9 cellular contexts compared by ENCODE assay signal in the genomic region with DNA sequence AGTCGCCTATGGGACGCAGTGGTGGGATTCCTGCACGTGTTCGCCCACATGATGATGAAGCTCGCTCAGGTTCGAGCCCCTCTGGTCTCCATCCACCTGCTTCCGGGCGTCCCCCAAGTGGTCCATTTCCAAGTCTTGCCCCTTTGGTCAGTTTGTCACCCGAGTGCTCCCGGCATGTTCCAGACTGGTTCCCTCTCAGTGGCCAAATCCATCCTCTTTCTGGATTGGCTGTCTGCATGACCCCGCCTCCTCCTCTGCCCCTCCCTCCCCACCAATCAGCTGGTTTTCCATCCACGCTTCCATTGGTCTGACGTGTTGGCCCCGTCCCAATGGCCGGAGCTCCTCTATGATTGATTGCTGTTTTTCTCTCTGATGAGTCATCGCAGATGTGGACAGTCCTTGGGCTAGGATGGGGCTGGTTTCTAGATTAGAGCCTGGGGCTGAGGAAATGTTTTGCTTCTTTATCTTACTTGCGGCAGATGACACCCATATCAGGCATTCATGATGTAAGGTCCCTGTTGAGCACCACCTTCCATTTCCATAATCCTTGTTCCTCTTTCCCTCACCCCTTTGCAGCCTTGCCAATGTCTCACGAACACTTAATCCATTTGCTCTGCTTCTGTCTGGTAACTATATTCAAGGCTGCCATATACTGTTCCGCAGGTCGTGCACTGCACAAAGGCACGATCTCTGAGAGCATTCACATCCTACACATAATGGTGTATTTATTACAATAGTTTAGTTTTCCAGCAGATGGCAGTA.
DNase-seq lines count a peak whose midpoint lies in the region; ATAC-seq and TF ChIP-seq lines count a peak whose summit lies in the region.
"Had no signal": no experiment of that assay in that cellular context is flagged by ENCODE, and none has a peak within 500 bp of the region (broad histone marks: within the 10 kb centered on the region; RNA-seq: fewer than 3 reads in every experiment).

No MANE protein-coding gene starts in this region.

- intact Hi-C loops in IMR-90 (cut with micrococcal nuclease), result loop anchor here (1.0 kb wide), 1 partner anchor 90 kb away; no protein-coding TSS in a partner anchor
- intact Hi-C loops in stomach (cut with DNase I; ENCODE audit: low total_unique reads), result no loop called here

- no peaks in the 10 kb centered on the region for H3K9me3 Mint-ChIP-seq in central memory CD8-positive, alpha-beta T cell

- H3K4ac ChIP-seq in IMR-90 (ENCODE audit: low read depth, low read length), result no peak overlapping the region; the same call in 1 of the 2 replicates

- H3K14ac ChIP-seq in IMR-90 (replicated peaks; ENCODE audit: low read depth, low read length), result no peak overlapping the region

- ATAC-seq in IMR-90 (ENCODE audit: low read depth) (peak; percentile 91), GM21447 (IDR thresholded peaks at IDR 0.05; ENCODE audit: unreplicated experiment) (no peak)
- ATAC-seq in central memory CD8-positive, alpha-beta T cell (replicated peaks; ENCODE audit: extremely low read depth, poor library complexity, severe bottlenecking), result peak; percentile 79

- peaks cover 26% of the 10 kb centered on the region for H3K4me1 Mint-ChIP-seq in central memory CD8-positive, alpha-beta T cell

- 84% methylated on average over 5 of the region's 21 CpGs; no CpG with 5 or more reads in 1 of the 2 experiments for WGBS in IMR-90 (ENCODE audit: extremely low coverage in 2 of 2, insufficient read length in 1 of 2), 2 experiments
- 28 to 53% (median 48%) methylated on average over 19 to 21 of the region's 21 CpGs for WGBS in stomach, 5 donors

- peak; percentile 75 for TF ChIP-seq RAD21 in IMR-90 (IDR thresholded peaks at IDR 0.05; ENCODE audit: low read length)

- CTCF ChIA-PET in IMR-90 (lab: Yijun Ruan, JAX), result interaction anchor here (1.0 to 1.5 kb wide), 2 partner anchors 141 to 386 kb away, joined by 3 to 4 read pairs; a partner anchor contains a TSS

- dilution Hi-C loops in IMR-90 (cut with HindIII; ENCODE audit: low sequenced_read_pairs, unreplicated experiment), result no loop called here

- no peak overlapping the region; the same call in 1 of the 2 replicates for H3K23ac ChIP-seq in IMR-90 (ENCODE audit: low read depth, low read length)

- no peak overlapping the region for H3K27ac Mint-ChIP-seq in central memory CD8-positive, alpha-beta T cell (ENCODE audit: low read depth)

- H2BK120ac ChIP-seq in IMR-90 (ENCODE audit: low read depth, low read length), result no peak overlapping the region

- H3K56ac ChIP-seq in IMR-90 (ENCODE audit: extremely low read depth, insufficient read depth, low read length), result no peak overlapping the region

- H2AFZ ChIP-seq in IMR-90 (replicated peaks; ENCODE audit: low read length, poor library complexity), result peak overlapping the region; percentile 81

- no peak overlapping the region; the same call in 1 of the 2 replicates for H3K18ac ChIP-seq in IMR-90 (ENCODE audit: low read depth, low read length)

- H4K8ac ChIP-seq in IMR-90 (ENCODE audit: low read depth in 2 of 2, low read length in 2 of 2), result peak overlapping the region; percentile 49 to 66; a peak in 3 of 4 replicates

- no TSS peak for BruUV-seq in IMR-90 (replicated peaks; lab: Mats Ljungman, UMichigan)

- H3K9me3 ChIP-seq in IMR-90 (ENCODE audit: control insufficient read depth, insufficient read depth, low read length), result no peaks in the 10 kb centered on the region
- no peaks in the 10 kb centered on the region for H3K9me3 ChIP-seq in stomach

- no peak overlapping the region for H2BK5ac ChIP-seq in IMR-90 (ENCODE audit: low read depth, low read length, poor library complexity, severe bottlenecking)

- POLR2A ChIA-PET in IMR-90 (lab: Charles Lee; ENCODE audit: unreplicated experiment), result no interaction called here

- H3K27ac ChIP-seq in IMR-90 (ENCODE audit: insufficient read depth, low read length), result no peak overlapping the region
- H3K27ac ChIP-seq in layer of hippocampus (ENCODE audit: low read depth, low read length), result peak overlapping the region; percentile 3
- H3K27ac ChIP-seq in stomach, result peak overlapping the region in 1 of 5 donors; percentile 35

- DNase-seq in stimulated activated CD4-positive, alpha-beta T cell treated with anti-CD3 and anti-CD28 coated beads, Interleukin-15, amount 100 ng/mL, for 24 hours, result peak; percentile 54
- DNase-seq in stimulated activated CD4-positive, alpha-beta T cell treated with anti-CD3 and anti-CD28 coated beads, Interleukin-12 subunit alpha, Interleukin-12 subunit beta, amount 100 ng/mL, for 4 hours, result no peak
- peak; percentile 86 for DNase-seq in IMR-90
- peak; percentile 88 for DNase-seq in SK-MEL-5 (ENCODE audit: low read depth, low spot score)
- DNase-seq in central memory CD8-positive, alpha-beta T cell (ENCODE audit: low spot score in 2 of 2), result no peak
- DNase-seq in stomach, result peak; percentile 39

- H3K9me1 ChIP-seq in IMR-90 (ENCODE audit: insufficient read depth, low read length), result no peaks in the 10 kb centered on the region

- H3K27me3 Mint-ChIP-seq in central memory CD8-positive, alpha-beta T cell, result no peaks in the 10 kb centered on the region

- no peaks in the 10 kb centered on the region for H3K36me3 ChIP-seq in IMR-90 (ENCODE audit: control insufficient read depth, insufficient read depth, low read length)
- no peaks in the 10 kb centered on the region for H3K36me3 ChIP-seq in stomach

- no peak overlapping the region for H2BK15ac ChIP-seq in IMR-90 (ENCODE audit: low read depth, low read length)

- H4K20me1 ChIP-seq in IMR-90 (ENCODE audit: insufficient read depth, low read length), result no peaks in the 10 kb centered on the region

- H2BK20ac ChIP-seq in IMR-90 (ENCODE audit: low read depth, low read length), result no peak overlapping the region

- no peak overlapping the region for H3K4me3 Mint-ChIP-seq in central memory CD8-positive, alpha-beta T cell

- in situ Hi-C loops in IMR-90 (cut with MboI; ENCODE audit: low sequenced_read_pairs), result no loop called here
- in situ Hi-C loops in SK-MEL-5 (cut with HindIII; ENCODE audit: low pct_unique_long_range_greater_than_20kb, low sequenced_read_pairs), result no loop called here

- TF ChIP-seq POLR2A in IMR-90 (IDR thresholded peaks at IDR 0.05; ENCODE audit: low read depth, low read length) (no peak), stomach (IDR thresholded peaks at IDR 0.05) (no peak)

- H2AK9ac ChIP-seq in IMR-90 (replicated peaks; ENCODE audit: low read depth, low read length, poor library complexity), result no peak overlapping the region

- H4K91ac ChIP-seq in IMR-90 (ENCODE audit: insufficient read depth, low read depth, low read length), result no peak overlapping the region

- H3K36me3 Mint-ChIP-seq in central memory CD8-positive, alpha-beta T cell (ENCODE audit: insufficient read depth), result peaks cover under 1% of the 10 kb centered on the region

- no peak overlapping the region for H3K9ac ChIP-seq in IMR-90 (ENCODE audit: low read depth, low read length)

- peaks cover 6% of the 10 kb centered on the region for H3K27me3 ChIP-seq in IMR-90 (ENCODE audit: control insufficient read depth, insufficient read depth, low read length)
- no peaks in the 10 kb centered on the region for H3K27me3 ChIP-seq in layer of hippocampus (ENCODE audit: control insufficient read depth, insufficient read depth, low read length)
- H3K27me3 ChIP-seq in stomach, result no peaks in the 10 kb centered on the region

- peak overlapping the region; percentile 31; the same call in 1 of the 2 replicates for H3K4me3 ChIP-seq in IMR-90 (ENCODE audit: insufficient read depth, low read depth, low read length)
- H3K4me3 ChIP-seq in stomach, result peak overlapping the region in 1 of 4 donors; percentile 14
- H3K4me3 ChIP-seq: skin epidermis had no signal

- no peak for TF ChIP-seq EP300 in stomach (IDR thresholded peaks at IDR 0.05)

- H3K4me1 ChIP-seq in IMR-90 (ENCODE audit: control insufficient read depth, insufficient read depth, low read length) (no peaks in the 10 kb centered on the region; the same call in 1 of the 2 replicates), stomach (peaks cover 5 to 21% (median 18%) of the 10 kb centered on the region in 4 donors)

- H2AK5ac ChIP-seq in IMR-90 (ENCODE audit: low read depth, low read length), result no peak overlapping the region

- H3K79me1 ChIP-seq in IMR-90 (ENCODE audit: low read depth in 1 of 2, low read length in 2 of 2), result no peaks in the 10 kb centered on the region

- H3K4me2 ChIP-seq in IMR-90 (ENCODE audit: low read depth, low read length), result peak overlapping the region; percentile 68

- TF ChIP-seq CTCF in IMR-90 (conservative IDR thresholded peaks at IDR 0.05; ENCODE audit: low read depth, low read length) (no peak; the same call in 1 of the 2 replicates), stomach (IDR thresholded peaks at IDR 0.05) (peak in 5 of 7 experiments; percentile 28 to 58 (median 37))

- H4K5ac ChIP-seq in IMR-90 (ENCODE audit: low read depth, low read length), result no peak overlapping the region

TF ChIP-seq in IMR-90, 13 proteins besides CTCF, POLR2A, EP300 and RAD21 (continues in another document):
- TF ChIP-seq CHD1 (IDR thresholded peaks at IDR 0.05; ENCODE audit: low read depth, low read length), result no peak
- TF ChIP-seq BHLHE40 (IDR thresholded peaks at IDR 0.05; ENCODE audit: low read depth, low read length), result no peak; the same call in 1 of the 2 replicates
- no peak for TF ChIP-seq RCOR1 (IDR thresholded peaks at IDR 0.05; ENCODE audit: insufficient replicate concordance, low read length)
- TF ChIP-seq, protein P1, sequence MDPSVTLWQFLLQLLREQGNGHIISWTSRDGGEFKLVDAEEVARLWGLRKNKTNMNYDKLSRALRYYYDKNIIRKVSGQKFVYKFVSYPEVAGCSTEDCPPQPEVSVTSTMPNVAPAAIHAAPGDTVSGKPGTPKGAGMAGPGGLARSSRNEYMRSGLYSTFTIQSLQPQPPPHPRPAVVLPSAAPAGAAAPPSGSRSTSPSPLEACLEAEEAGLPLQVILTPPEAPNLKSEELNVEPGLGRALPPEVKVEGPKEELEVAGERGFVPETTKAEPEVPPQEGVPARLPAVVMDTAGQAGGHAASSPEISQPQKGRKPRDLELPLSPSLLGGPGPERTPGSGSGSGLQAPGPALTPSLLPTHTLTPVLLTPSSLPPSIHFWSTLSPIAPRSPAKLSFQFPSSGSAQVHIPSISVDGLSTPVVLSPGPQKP (IDR thresholded peaks at IDR 0.05; ENCODE audit: borderline replicate concordance, low read depth, low read length), result no peak
- peak; percentile 36; the same call in 1 of the 2 replicates for TF ChIP-seq CEBPB (IDR thresholded peaks at IDR 0.05; ENCODE audit: low read depth, low read length)
- TF ChIP-seq, protein P2, sequence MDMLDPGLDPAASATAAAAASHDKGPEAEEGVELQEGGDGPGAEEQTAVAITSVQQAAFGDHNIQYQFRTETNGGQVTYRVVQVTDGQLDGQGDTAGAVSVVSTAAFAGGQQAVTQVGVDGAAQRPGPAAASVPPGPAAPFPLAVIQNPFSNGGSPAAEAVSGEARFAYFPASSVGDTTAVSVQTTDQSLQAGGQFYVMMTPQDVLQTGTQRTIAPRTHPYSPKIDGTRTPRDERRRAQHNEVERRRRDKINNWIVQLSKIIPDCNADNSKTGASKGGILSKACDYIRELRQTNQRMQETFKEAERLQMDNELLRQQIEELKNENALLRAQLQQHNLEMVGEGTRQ (IDR thresholded peaks at IDR 0.05; ENCODE audit: low read depth, low read length), result peak; percentile 52; the same call in 1 of the 2 replicates
- TF ChIP-seq FOS (IDR thresholded peaks at IDR 0.05; ENCODE audit: low read depth, low read length), result peak; percentile 93
- TF ChIP-seq MAFK (IDR thresholded peaks at IDR 0.05; ENCODE audit: low read depth, low read length), result no peak

Comparison
In these comparisons a context has a peak if more than half of its experiments do, and no peak if none do; other contexts are left out.
1. DNase-seq: peak in stimulated activated CD4-positive, alpha-beta T cell treated with anti-CD3 and anti-CD28 coated beads, Interleukin-15, amount 100 ng/mL, for 24 hours (single experiment), IMR-90 (single experiment), SK-MEL-5 (single experiment) and stomach (single experiment); none in stimulated activated CD4-positive, alpha-beta T cell treated with anti-CD3 and anti-CD28 coated beads, Interleukin-12 subunit alpha, Interleukin-12 subunit beta, amount 100 ng/mL, for 4 hours (single experiment) and central memory CD8-positive, alpha-beta T cell (0 of 2).